ENCODE assay signal across 14 cellular contexts in the genomic region with DNA sequence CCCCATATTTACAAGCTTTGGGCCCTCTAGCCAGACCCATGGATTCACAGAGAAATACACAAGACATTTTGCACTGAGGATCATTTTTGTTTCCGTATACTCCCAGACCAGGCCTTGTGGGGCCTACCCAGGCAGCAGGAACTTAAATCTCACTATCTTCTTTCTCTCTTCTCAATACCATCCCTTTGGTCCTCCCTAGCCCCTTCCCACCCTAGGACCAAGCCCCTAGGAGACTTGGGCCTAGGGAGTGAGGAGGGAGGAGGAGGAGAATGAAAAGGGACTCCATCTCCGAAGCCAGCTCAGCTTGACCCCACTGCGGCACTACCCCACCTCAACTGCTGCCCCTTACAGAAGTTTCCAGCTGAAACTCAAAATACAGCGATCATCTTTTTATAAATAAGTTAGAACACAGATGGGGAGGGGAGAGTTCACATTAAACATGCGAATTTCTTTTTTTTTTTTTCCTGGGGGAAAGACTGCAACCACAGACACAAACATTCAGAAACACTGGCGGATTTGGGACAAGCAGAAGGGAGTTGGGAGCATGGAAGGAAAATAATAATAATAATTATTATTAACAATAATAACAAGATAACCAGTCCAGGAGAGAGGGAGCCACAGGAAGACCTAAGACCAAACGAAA. TPM values are rescaled to one million over a fixed set of nuclear protein-coding genes. Genes with fewer than 3 reads are reported as not detected.
DNase-seq lines count a peak whose midpoint lies in the region; ATAC-seq and TF ChIP-seq lines count a peak whose summit lies in the region.
"Had no signal": no experiment of that assay in that cellular context is flagged by ENCODE, and none has a peak within 500 bp of the region (broad histone marks: within the 10 kb centered on the region; RNA-seq: fewer than 3 reads in every experiment).

No MANE protein-coding gene starts in this region.

- H3K4me1 ChIP-seq in HUES6 (ENCODE audit: control insufficient read depth, insufficient read depth, low read length) (peaks cover 27% of the 10 kb centered on the region; the same call in 1 of the 2 replicates), stomach smooth muscle (ENCODE audit: control insufficient read depth, insufficient read depth, low read length) (peaks cover 45% of the 10 kb centered on the region)

- in situ Hi-C loops in brain microvascular endothelial cell (cut with HindIII; ENCODE audit: low pct_ligation_motif_present, low sequenced_read_pairs): no loop called here
- in situ Hi-C loops in G401 (cut with HindIII; ENCODE audit: low sequenced_read_pairs): no loop called here

- H3K27ac ChIP-seq in HUES6 (ENCODE audit: low read depth, low read length) (no peak overlapping the region; the same call in 1 of the 2 replicates), brain microvascular endothelial cell (no peak overlapping the region), stomach smooth muscle (ENCODE audit: low read length) (peak overlapping the region; percentile 37)

- H3K9me3 Mint-ChIP-seq in mesothelial cell of epicardium: no peaks in the 10 kb centered on the region
- H3K9me3 Mint-ChIP-seq: activated T-helper 17 cell treated with anti-CD3 and anti-CD28 coated beads, Interleukin-2, amount 50 U/mL, for 72 hours had no signal

- peaks cover 53% of the 10 kb centered on the region for H3K4me1 Mint-ChIP-seq in mesothelial cell of epicardium

- H3K9ac ChIP-seq in HUES6 (ENCODE audit: low read length) (peak overlapping the region; percentile 87), stomach smooth muscle (ENCODE audit: low read length in 2 of 2) (peak overlapping the region in 1 of 2 donors; percentile 55)

- H3K27ac Mint-ChIP-seq in mesothelial cell of epicardium: peak overlapping the region; percentile 100
- H3K27ac Mint-ChIP-seq: activated T-helper 17 cell treated with anti-CD3 and anti-CD28 coated beads, Interleukin-2, amount 50 U/mL, for 72 hours had no signal

- no peak for TF ChIP-seq CTCF in brain microvascular endothelial cell (IDR thresholded peaks at IDR 0.05; ENCODE audit: low read depth, low read length, missing control alignments)
- no peak for TF ChIP-seq CTCF in mesothelial cell of epicardium (IDR thresholded peaks at IDR 0.05; ENCODE audit: unreplicated experiment)

- peak overlapping the region; percentile 90 for H3K4me3 Mint-ChIP-seq in mesothelial cell of epicardium

- no peak for DNase-seq in brain microvascular endothelial cell
- no peak for DNase-seq in mesothelial cell of epicardium (ENCODE audit: low spot score in 2 of 2, unreplicated experiment in 2 of 2)
- DNase-seq in G401 (ENCODE audit: low spot score): no peak
- no peak for DNase-seq in activated naive CD4-positive, alpha-beta T cell treated with anti-CD3 and anti-CD28 coated beads, Interleukin-2, amount 50 U/mL, for 16 hours
- DNase-seq: activated CD4-positive, alpha-beta T cell treated with anti-CD3 and anti-CD28 coated beads, Interleukin-2, amount 50 U/mL, for 48 hours; anterior cingulate cortex; NCI-H1436; nucleus accumbens; stimulated activated naive CD4-positive, alpha-beta T cell treated with Interleukin-2 at 50 U/mL for 16 hours had no signal

- peaks cover 32% of the 10 kb centered on the region for H3K36me3 Mint-ChIP-seq in mesothelial cell of epicardium

- no peak for ATAC-seq in GM18873 (IDR thresholded peaks at IDR 0.05; ENCODE audit: low FRiP score, unreplicated experiment)
- ATAC-seq: activated T-helper 17 cell treated with anti-CD3 and anti-CD28 coated beads, Interleukin-2, amount 50 U/mL, for 72 hours had no signal

- H3K4me3 ChIP-seq in HUES6 (ENCODE audit: low read depth, low read length) (peak overlapping the region; percentile 57; the same call in 1 of the 2 replicates), brain microvascular endothelial cell (ENCODE audit: low read depth, low read length) (peak overlapping the region; percentile 58), stomach smooth muscle (ENCODE audit: low read length in 2 of 2) (peak overlapping the region in 1 of 2 donors; percentile 79)

- H3K36me3 ChIP-seq in HUES6 (ENCODE audit: control insufficient read depth, insufficient read depth, low read length) (no peaks in the 10 kb centered on the region; the same call in 1 of the 2 replicates), brain microvascular endothelial cell (replicated peaks) (no peaks in the 10 kb centered on the region), stomach smooth muscle (ENCODE audit: control insufficient read depth in 2 of 2, insufficient read depth in 2 of 2, low read length in 2 of 2) (no peaks in the 10 kb centered on the region)

- no peaks in the 10 kb centered on the region for H3K27me3 Mint-ChIP-seq in mesothelial cell of epicardium (ENCODE audit: low read depth)

- H3K27me3 ChIP-seq in HUES6 (ENCODE audit: control insufficient read depth, insufficient read depth, low read length) (peaks cover 100% of the 10 kb centered on the region), brain microvascular endothelial cell (replicated peaks) (peaks cover 95% of the 10 kb centered on the region), stomach smooth muscle (ENCODE audit: control insufficient read depth in 1 of 2, insufficient read depth in 2 of 2, low read length in 2 of 2) (peaks cover 23 to 76% of the 10 kb centered on the region in 2 donors)

- no peaks in the 10 kb centered on the region for H3K9me3 ChIP-seq in HUES6 (ENCODE audit: control insufficient read depth, insufficient read depth, low read depth, low read length)
- no peaks in the 10 kb centered on the region for H3K9me3 ChIP-seq in stomach smooth muscle (ENCODE audit: control insufficient read depth in 2 of 2, low read length in 2 of 2)

RNA-seq across cellular contexts. Expression of a gene that starts 1.5 kb away (rescaled TPM):
- 282 to 303 TPM (median 282 TPM) in 3 replicates for total RNA-seq in mesothelial cell of epicardium
- total RNA-seq in G401 (2014; rRNA removed; shearing (Covaris generic)): 0.74 and 12.0 TPM in 2 replicates

RNA-seq across cellular contexts. Expression of a gene that starts 2.0 kb away (rescaled TPM):
- total RNA-seq in mesothelial cell of epicardium: 28.6 to 32.4 TPM (median 31.1 TPM) in 3 replicates
- total RNA-seq in G401 (2014; rRNA removed; shearing (Covaris generic)): 1.7 TPM in 1 of 2 replicates, not detected in the other
- total RNA-seq: activated T-helper 17 cell treated with anti-CD3 and anti-CD28 coated beads, Interleukin-2, amount 50 U/mL, for 72 hours; skeletal muscle tissue had no signal

RNA-seq across cellular contexts. Expression of a gene that starts 13.2 kb away (rescaled TPM):
- total RNA-seq in mesothelial cell of epicardium: 56.4 to 63.1 TPM (median 59.7 TPM) in 3 replicates
- total RNA-seq in G401 (2014; rRNA removed; shearing (Covaris generic)): 0.92 and 2.0 TPM in 2 replicates
- total RNA-seq: skeletal muscle tissue had no signal

RNA-seq across cellular contexts. Expression of a gene that starts 13.4 kb away (rescaled TPM):
- 34.2 to 39.2 TPM (median 34.4 TPM) in 3 replicates for total RNA-seq in mesothelial cell of epicardium
- total RNA-seq in G401 (2014; rRNA removed; shearing (Covaris generic)): 0.78 and 2.2 TPM in 2 replicates

RNA-seq across cellular contexts. Expression of a gene that starts 19.3 kb away (rescaled TPM):
- total RNA-seq in mesothelial cell of epicardium: 18.6 to 20.3 TPM (median 19.5 TPM) in 3 replicates
- total RNA-seq in G401 (2014; rRNA removed; shearing (Covaris generic)): 9.1 and 12.8 TPM in 2 replicates

Comparison
In these comparisons a context has a peak if more than half of its experiments do, and no peak if none do; other contexts are left out.
1. RNA of a gene that starts 1.5 kb away (total RNA-seq): 282 to 303 TPM in mesothelial cell of epicardium; 0.74 to 12.0 TPM in G401; every median in the first group is over 10 times any median in the second.
2. RNA of a gene that starts 2.0 kb away (total RNA-seq): 28.6 to 32.4 TPM in mesothelial cell of epicardium; 1.7 TPM in G401; every median in the first group is over 10 times any median in the second.
3. RNA of a gene that starts 13.2 kb away (total RNA-seq): 56.4 to 63.1 TPM in mesothelial cell of epicardium; 0.92 to 2.0 TPM in G401; every median in the first group is over 10 times any median in the second.